Comparison of ENCODE assay signal across 1 cellular context in the genomic region with DNA sequence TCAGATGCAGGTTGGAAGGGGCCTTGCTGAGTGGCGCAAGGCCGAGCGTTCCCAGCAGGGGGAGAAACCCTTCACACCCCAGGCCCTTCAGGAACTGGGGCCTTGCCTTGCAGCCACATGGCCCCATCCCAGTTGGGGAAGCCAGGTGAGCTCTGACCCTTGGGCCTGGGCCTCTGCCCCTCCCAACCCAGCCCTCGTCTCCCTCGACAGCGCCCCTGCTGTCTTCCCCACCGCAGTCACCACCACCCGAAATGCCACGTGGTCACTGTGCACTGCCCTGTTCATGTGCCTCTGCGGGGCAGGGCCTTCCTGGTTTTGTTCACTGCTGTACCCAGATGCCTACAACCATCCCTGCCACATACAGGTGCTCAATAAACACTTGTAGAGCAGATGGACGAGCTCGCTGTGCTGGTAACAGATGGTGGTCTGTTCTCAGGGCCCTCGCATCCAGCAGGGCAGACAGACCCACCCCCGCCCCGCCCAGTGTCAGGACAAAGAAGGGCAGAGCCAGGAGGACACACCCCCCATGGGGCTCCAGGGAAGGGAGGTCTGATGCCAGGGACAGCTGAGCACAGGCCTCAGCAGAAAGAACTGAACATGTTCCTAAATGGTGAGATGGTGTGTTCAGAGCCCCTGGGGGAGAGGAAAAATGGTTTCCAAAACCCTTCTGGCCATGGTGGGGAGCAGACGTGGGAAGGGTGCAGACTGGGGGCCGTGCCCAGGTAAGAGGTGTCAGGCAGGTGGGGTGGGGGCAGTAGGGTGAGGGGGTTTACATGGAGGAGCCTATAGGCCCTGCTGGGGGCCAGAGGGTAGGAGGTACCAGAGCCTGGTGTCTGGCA.
A peak's percentile ranks its signal among the peaks of the same experiment; 100 is the strongest.
TF ChIP-seq lines count a peak whose summit lies in the region.

No MANE protein-coding gene starts in this region.

TF ChIP-seq in HepG2, 621 proteins besides CTCF, POLR2A, EP300 and RAD21 (continued from another document and continues in another):
- TF ChIP-seq, protein P1, sequence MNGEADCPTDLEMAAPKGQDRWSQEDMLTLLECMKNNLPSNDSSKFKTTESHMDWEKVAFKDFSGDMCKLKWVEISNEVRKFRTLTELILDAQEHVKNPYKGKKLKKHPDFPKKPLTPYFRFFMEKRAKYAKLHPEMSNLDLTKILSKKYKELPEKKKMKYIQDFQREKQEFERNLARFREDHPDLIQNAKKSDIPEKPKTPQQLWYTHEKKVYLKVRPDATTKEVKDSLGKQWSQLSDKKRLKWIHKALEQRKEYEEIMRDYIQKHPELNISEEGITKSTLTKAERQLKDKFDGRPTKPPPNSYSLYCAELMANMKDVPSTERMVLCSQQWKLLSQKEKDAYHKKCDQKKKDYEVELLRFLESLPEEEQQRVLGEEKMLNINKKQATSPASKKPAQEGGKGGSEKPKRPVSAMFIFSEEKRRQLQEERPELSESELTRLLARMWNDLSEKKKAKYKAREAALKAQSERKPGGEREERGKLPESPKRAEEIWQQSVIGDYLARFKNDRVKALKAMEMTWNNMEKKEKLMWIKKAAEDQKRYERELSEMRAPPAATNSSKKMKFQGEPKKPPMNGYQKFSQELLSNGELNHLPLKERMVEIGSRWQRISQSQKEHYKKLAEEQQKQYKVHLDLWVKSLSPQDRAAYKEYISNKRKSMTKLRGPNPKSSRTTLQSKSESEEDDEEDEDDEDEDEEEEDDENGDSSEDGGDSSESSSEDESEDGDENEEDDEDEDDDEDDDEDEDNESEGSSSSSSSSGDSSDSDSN (CRISPR knock-in tag; IDR thresholded peaks at IDR 0.05), result peak; percentile 66
- TF ChIP-seq MAFF (IDR thresholded peaks at IDR 0.05; ENCODE audit: low read depth, low read length) (no peak), KLF6 (CRISPR knock-in tag; IDR thresholded peaks at IDR 0.05) (peak; percentile 67; the same call in 1 of the 2 replicates), NR2C2 (CRISPR knock-in tag; IDR thresholded peaks at IDR 0.05; ENCODE audit: borderline replicate concordance) (peak; percentile 68), TOPORS (CRISPR knock-in tag; IDR thresholded peaks at IDR 0.05) (0 out of 2 replicates have a peak, but pooled peaks have one; percentile 23), ZSCAN31 (CRISPR knock-in tag; IDR thresholded peaks at IDR 0.05; ENCODE audit: low read depth) (peak; percentile 79), ZNF788 (CRISPR knock-in tag; IDR thresholded peaks at IDR 0.05; ENCODE audit: borderline replicate concordance) (peak; percentile 87; the same call in 1 of the 2 replicates), NRL (CRISPR knock-in tag; IDR thresholded peaks at IDR 0.05; ENCODE audit: borderline replicate concordance) (peak; percentile 82), TGIF2 (CRISPR knock-in tag; IDR thresholded peaks at IDR 0.05) (peak; percentile 84; the same call in 1 of the 2 replicates), ZNF121 (CRISPR knock-in tag; IDR thresholded peaks at IDR 0.05) (0 out of 2 replicates have a peak, but pooled peaks have one; percentile 12), ZNF350 (CRISPR knock-in tag; IDR thresholded peaks at IDR 0.05; ENCODE audit: borderline replicate concordance, low read depth) (peak; percentile 65), PAWR (CRISPR knock-in tag; IDR thresholded peaks at IDR 0.05; ENCODE audit: borderline replicate concordance) (0 out of 2 replicates have a peak, but pooled peaks have one; percentile 35), RBM22 (optimal IDR thresholded peaks at IDR 0.05; ENCODE audit: low read length) (no peak), NONO (IDR thresholded peaks at IDR 0.05) (no peak), NONO (CRISPR knock-in tag; conservative IDR thresholded peaks at IDR 0.05) (peak; percentile 92), XRCC5 (optimal IDR thresholded peaks at IDR 0.05; ENCODE audit: low read length) (peak; percentile 79), PITX1 (CRISPR knock-in tag; IDR thresholded peaks at IDR 0.05) (peak; percentile 78; the same call in 1 of the 2 replicates), YY1 (IDR thresholded peaks at IDR 0.05; ENCODE audit: insufficient read depth, insufficient replicate concordance, low read depth, low read length) (peak; percentile 32), NFKB2 (CRISPR knock-in tag; IDR thresholded peaks at IDR 0.05; ENCODE audit: borderline replicate concordance) (0 out of 2 replicates have a peak, but pooled peaks have one; percentile 55), ZFP1 (CRISPR knock-in tag; IDR thresholded peaks at IDR 0.05) (peak; percentile 74), ZNF34 (CRISPR knock-in tag; IDR thresholded peaks at IDR 0.05; ENCODE audit: borderline replicate concordance) (0 out of 2 replicates have a peak, but pooled peaks have one; percentile 34), ZNF510 (CRISPR knock-in tag; IDR thresholded peaks at IDR 0.05; ENCODE audit: low read depth) (0 out of 2 replicates have a peak, but pooled peaks have one; percentile 48), SAP130 (CRISPR knock-in tag; IDR thresholded peaks at IDR 0.05; ENCODE audit: low read depth) (peak; percentile 95), ZNF12 (CRISPR knock-in tag; IDR thresholded peaks at IDR 0.05) (0 out of 2 replicates have a peak, but pooled peaks have one; percentile 9), ZMYM3 (CRISPR knock-in tag; IDR thresholded peaks at IDR 0.05) (peak; percentile 64; the same call in 1 of the 2 replicates), NCOA2 (CRISPR knock-in tag; IDR thresholded peaks at IDR 0.05) (peak; percentile 19; the same call in 1 of the 2 replicates), ZNF160 (CRISPR knock-in tag; IDR thresholded peaks at IDR 0.05) (0 out of 2 replicates have a peak, but pooled peaks have one; percentile 57), TCF7 (IDR thresholded peaks at IDR 0.05; ENCODE audit: low read depth) (no peak), PAF1 (CRISPR knock-in tag; IDR thresholded peaks at IDR 0.05) (no peak), ZNF605 (CRISPR knock-in tag; IDR thresholded peaks at IDR 0.05) (peak; percentile 39; the same call in 1 of the 2 replicates), ZNF761 (CRISPR knock-in tag; conservative IDR thresholded peaks at IDR 0.05) (no peak), AGO2 (optimal IDR thresholded peaks at IDR 0.05; ENCODE audit: low read depth, low read length) (peak; percentile 67), ZNF772 (CRISPR knock-in tag; IDR thresholded peaks at IDR 0.05) (peak; percentile 88), RBFOX2 (IDR thresholded peaks at IDR 0.05; ENCODE audit: low read depth, low read length) (no peak), CENPX (CRISPR knock-in tag; IDR thresholded peaks at IDR 0.05) (no peak), ZFX (CRISPR knock-in tag; IDR thresholded peaks at IDR 0.05; ENCODE audit: low read depth) (peak; percentile 93), RXRA (CRISPR knock-in tag; IDR thresholded peaks at IDR 0.05) (peak; percentile 82), SOX13 (IDR thresholded peaks at IDR 0.05) (no peak), SOX13 (CRISPR knock-in tag; conservative IDR thresholded peaks at IDR 0.05 in 1 of 2, IDR thresholded peaks at IDR 0.05 in 1 of 2) (peak in 1 of 2 experiments; percentile 52; a peak in 1 of 4 replicates), SKI (IDR thresholded peaks at IDR 0.05; ENCODE audit: partially characterized antibody) (peak; percentile 33), AKAP8 (CRISPR knock-in tag; IDR thresholded peaks at IDR 0.05) (peak; percentile 86), RELA (CRISPR knock-in tag; IDR thresholded peaks at IDR 0.05) (no peak)
- TF ChIP-seq, protein P2, sequence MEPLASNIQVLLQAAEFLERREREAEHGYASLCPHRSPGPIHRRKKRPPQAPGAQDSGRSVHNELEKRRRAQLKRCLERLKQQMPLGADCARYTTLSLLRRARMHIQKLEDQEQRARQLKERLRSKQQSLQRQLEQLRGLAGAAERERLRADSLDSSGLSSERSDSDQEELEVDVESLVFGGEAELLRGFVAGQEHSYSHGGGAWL (CRISPR knock-in tag; IDR thresholded peaks at IDR 0.05), result peak; percentile 81; the same call in 1 of the 2 replicates
- TF ChIP-seq, protein P3, sequence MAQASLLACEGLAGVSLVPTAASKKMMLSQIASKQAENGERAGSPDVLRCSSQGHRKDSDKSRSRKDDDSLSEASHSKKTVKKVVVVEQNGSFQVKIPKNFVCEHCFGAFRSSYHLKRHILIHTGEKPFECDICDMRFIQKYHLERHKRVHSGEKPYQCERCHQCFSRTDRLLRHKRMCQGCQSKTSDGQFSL (CRISPR knock-in tag; IDR thresholded peaks at IDR 0.05), result peak; percentile 88; the same call in 1 of the 2 replicates
- TF ChIP-seq, protein P4, sequence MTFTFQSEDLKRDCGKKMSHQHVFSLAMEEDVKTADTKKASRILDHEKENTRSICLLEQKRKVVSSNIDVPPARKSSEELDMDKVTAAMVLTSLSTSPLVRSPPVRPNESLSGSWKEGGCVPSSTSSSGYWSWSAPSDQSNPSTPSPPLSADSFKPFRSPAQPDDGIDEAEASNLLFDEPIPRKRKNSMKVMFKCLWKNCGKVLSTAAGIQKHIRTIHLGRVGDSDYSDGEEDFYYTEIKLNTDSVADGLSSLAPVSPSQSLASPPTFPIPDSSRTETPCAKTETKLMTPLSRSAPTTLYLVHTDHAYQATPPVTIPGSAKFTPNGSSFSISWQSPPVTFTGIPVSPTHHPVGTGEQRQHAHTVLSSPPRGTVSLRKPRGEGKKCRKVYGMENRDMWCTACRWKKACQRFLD (CRISPR knock-in tag; IDR thresholded peaks at IDR 0.05; ENCODE audit: borderline replicate concordance), result no peak
- TF ChIP-seq, protein P5, sequence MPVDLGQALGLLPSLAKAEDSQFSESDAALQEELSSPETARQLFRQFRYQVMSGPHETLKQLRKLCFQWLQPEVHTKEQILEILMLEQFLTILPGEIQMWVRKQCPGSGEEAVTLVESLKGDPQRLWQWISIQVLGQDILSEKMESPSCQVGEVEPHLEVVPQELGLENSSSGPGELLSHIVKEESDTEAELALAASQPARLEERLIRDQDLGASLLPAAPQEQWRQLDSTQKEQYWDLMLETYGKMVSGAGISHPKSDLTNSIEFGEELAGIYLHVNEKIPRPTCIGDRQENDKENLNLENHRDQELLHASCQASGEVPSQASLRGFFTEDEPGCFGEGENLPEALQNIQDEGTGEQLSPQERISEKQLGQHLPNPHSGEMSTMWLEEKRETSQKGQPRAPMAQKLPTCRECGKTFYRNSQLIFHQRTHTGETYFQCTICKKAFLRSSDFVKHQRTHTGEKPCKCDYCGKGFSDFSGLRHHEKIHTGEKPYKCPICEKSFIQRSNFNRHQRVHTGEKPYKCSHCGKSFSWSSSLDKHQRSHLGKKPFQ (CRISPR knock-in tag; IDR thresholded peaks at IDR 0.05; ENCODE audit: insufficient replicate concordance), result no peak
- TF ChIP-seq, protein P6, sequence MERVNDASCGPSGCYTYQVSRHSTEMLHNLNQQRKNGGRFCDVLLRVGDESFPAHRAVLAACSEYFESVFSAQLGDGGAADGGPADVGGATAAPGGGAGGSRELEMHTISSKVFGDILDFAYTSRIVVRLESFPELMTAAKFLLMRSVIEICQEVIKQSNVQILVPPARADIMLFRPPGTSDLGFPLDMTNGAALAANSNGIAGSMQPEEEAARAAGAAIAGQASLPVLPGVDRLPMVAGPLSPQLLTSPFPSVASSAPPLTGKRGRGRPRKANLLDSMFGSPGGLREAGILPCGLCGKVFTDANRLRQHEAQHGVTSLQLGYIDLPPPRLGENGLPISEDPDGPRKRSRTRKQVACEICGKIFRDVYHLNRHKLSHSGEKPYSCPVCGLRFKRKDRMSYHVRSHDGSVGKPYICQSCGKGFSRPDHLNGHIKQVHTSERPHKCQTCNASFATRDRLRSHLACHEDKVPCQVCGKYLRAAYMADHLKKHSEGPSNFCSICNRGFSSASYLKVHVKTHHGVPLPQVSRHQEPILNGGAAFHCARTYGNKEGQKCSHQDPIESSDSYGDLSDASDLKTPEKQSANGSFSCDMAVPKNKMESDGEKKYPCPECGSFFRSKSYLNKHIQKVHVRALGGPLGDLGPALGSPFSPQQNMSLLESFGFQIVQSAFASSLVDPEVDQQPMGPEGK (CRISPR knock-in tag; IDR thresholded peaks at IDR 0.05), result peak; percentile 93
- TF ChIP-seq, protein P7, sequence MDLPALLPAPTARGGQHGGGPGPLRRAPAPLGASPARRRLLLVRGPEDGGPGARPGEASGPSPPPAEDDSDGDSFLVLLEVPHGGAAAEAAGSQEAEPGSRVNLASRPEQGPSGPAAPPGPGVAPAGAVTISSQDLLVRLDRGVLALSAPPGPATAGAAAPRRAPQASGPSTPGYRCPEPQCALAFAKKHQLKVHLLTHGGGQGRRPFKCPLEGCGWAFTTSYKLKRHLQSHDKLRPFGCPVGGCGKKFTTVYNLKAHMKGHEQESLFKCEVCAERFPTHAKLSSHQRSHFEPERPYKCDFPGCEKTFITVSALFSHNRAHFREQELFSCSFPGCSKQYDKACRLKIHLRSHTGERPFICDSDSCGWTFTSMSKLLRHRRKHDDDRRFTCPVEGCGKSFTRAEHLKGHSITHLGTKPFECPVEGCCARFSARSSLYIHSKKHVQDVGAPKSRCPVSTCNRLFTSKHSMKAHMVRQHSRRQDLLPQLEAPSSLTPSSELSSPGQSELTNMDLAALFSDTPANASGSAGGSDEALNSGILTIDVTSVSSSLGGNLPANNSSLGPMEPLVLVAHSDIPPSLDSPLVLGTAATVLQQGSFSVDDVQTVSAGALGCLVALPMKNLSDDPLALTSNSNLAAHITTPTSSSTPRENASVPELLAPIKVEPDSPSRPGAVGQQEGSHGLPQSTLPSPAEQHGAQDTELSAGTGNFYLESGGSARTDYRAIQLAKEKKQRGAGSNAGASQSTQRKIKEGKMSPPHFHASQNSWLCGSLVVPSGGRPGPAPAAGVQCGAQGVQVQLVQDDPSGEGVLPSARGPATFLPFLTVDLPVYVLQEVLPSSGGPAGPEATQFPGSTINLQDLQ (CRISPR knock-in tag; IDR thresholded peaks at IDR 0.05), result peak; percentile 81; the same call in 1 of the 2 replicates
- TF ChIP-seq, protein P8, sequence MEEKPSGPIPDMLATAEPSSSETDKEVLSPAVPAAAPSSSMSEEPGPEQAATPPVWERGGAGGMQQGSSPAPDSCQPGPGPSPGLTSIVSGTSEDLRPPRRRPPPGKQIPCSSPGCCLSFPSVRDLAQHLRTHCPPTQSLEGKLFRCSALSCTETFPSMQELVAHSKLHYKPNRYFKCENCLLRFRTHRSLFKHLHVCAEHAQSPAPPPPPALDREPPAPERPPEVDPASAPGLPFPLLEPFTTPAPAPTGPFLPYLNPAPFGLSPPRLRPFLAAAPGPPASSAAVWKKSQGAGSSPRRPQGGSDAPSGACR (CRISPR knock-in tag; IDR thresholded peaks at IDR 0.05), result peak; percentile 78; the same call in 1 of the 2 replicates
- TF ChIP-seq, protein P9, sequence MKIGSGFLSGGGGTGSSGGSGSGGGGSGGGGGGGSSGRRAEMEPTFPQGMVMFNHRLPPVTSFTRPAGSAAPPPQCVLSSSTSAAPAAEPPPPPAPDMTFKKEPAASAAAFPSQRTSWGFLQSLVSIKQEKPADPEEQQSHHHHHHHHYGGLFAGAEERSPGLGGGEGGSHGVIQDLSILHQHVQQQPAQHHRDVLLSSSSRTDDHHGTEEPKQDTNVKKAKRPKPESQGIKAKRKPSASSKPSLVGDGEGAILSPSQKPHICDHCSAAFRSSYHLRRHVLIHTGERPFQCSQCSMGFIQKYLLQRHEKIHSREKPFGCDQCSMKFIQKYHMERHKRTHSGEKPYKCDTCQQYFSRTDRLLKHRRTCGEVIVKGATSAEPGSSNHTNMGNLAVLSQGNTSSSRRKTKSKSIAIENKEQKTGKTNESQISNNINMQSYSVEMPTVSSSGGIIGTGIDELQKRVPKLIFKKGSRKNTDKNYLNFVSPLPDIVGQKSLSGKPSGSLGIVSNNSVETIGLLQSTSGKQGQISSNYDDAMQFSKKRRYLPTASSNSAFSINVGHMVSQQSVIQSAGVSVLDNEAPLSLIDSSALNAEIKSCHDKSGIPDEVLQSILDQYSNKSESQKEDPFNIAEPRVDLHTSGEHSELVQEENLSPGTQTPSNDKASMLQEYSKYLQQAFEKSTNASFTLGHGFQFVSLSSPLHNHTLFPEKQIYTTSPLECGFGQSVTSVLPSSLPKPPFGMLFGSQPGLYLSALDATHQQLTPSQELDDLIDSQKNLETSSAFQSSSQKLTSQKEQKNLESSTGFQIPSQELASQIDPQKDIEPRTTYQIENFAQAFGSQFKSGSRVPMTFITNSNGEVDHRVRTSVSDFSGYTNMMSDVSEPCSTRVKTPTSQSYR (CRISPR knock-in tag; IDR thresholded peaks at IDR 0.05; ENCODE audit: borderline replicate concordance), result peak; percentile 57; the same call in 1 of the 2 replicates
